In the genomic region with DNA sequence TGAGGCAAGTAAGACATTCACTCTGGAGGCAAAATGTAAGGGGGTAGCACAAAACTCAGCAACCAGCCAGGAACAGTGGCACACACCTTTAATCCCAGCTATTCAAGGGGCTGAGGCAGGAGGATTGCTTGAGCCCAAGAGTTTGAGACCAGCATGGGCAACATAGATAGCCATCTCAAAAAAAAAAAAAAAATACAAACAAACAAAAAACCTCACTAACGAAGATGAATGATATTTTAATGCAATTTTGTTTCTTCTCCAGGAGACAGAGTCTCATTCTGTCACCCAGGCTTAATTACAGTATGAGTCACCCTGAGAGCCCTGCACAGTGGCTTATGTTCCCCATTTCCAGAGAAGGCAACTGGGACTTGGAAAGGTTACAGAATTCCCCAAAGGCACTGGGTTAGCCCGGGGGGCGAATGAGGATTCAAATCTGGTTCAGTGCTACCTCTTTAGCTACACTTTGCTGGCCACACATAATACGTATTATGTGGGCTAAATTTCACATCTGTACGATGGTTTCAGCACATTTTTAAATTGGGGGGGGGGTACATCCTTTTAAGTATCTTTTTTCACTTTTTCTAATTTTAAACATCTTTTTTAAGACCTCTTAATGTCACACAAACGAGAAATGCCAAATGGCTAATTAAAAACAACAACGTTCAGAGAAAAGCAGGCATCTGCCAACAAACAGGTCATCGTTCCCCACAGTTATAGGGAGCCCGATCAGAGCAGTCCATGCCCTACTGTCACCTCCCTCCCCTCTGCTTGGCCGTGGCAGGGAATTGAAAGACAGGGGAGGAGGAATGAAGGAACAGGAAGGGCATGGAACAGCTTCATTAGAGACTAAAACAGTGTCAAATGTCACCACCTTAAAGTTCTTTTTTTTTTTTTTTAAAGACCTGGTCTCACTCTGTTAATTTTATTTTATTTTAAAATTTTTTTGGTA, we compare ENCODE assay signal across 17 cellular contexts. TPM values are rescaled to one million over a fixed set of nuclear protein-coding genes. Genes with fewer than 3 reads are reported as not detected.
DNase-seq lines count a peak whose midpoint lies in the region; ATAC-seq and TF ChIP-seq lines count a peak whose summit lies in the region.
"Had no signal": no experiment of that assay in that cellular context is flagged by ENCODE, and none has a peak within 500 bp of the region (broad histone marks: within the 10 kb centered on the region; RNA-seq: fewer than 3 reads in every experiment).

No MANE protein-coding gene starts in this region.

- H3K23ac ChIP-seq in mesenchymal stem cell (ENCODE audit: low read length in 2 of 2): no peak overlapping the region

- no peak overlapping the region for H2BK15ac ChIP-seq in mesenchymal stem cell (ENCODE audit: low read depth, poor library complexity, severe bottlenecking)

- WGBS in mesenchymal stem cell: 83% methylated on average over 9 of the region's 10 CpGs
- 59 to 80% (median 71%) methylated on average over 10 of the region's 10 CpGs for WGBS in spleen, 5 donors

- no peaks in the 10 kb centered on the region for H3K36me3 ChIP-seq in mesenchymal stem cell (ENCODE audit: control insufficient read depth in 1 of 2, insufficient read depth in 2 of 2, low read depth in 1 of 2, low read length in 2 of 2)
- H3K36me3 ChIP-seq in spleen: no peaks in the 10 kb centered on the region
- H3K36me3 ChIP-seq: sigmoid colon had no signal

- no peak overlapping the region for H3K4ac ChIP-seq in mesenchymal stem cell (ENCODE audit: low read depth in 1 of 2, low read length in 2 of 2)

- no peaks in the 10 kb centered on the region for H3K79me1 ChIP-seq in mesenchymal stem cell (replicated peaks; ENCODE audit: low read length, poor library complexity, severe bottlenecking)

- H3K14ac ChIP-seq in mesenchymal stem cell (ENCODE audit: low read length in 2 of 2): no peak overlapping the region

- no peak overlapping the region for H2AK5ac ChIP-seq in mesenchymal stem cell (ENCODE audit: low read length, severe bottlenecking)

- TF ChIP-seq POLR2A in spleen (IDR thresholded peaks at IDR 0.05): no peak

- H3K27me3 ChIP-seq in mesenchymal stem cell (ENCODE audit: control insufficient read depth in 1 of 2, insufficient read depth in 1 of 2, low read length in 2 of 2): peaks cover 0 to 3% of the 10 kb centered on the region in 2 experiments
- no peaks in the 10 kb centered on the region for H3K27me3 ChIP-seq in spleen (replicated peaks in 1 of 7)
- H3K27me3 ChIP-seq: foreskin keratinocyte, sigmoid colon had no signal

- no peak overlapping the region for H3K9ac ChIP-seq in mesenchymal stem cell (ENCODE audit: low read length)

- DNase-seq in COLO829 (ENCODE audit: low spot score) (peak; percentile 31), M059J (ENCODE audit: low read depth) (peak; percentile 93), SK-N-DZ (ENCODE audit: low spot score) (peak; percentile 34), mesenchymal stem cell (peak; percentile 32), spleen (no peak)
- DNase-seq in stimulated activated CD4-positive, alpha-beta T cell treated with anti-CD3 and anti-CD28 coated beads, Interleukin-12 subunit alpha, Interleukin-12 subunit beta, amount 100 ng/mL, for 4 hours: no peak
- no peak for DNase-seq in NK-92 treated with Interleukin-12 subunit alpha and Interleukin-12 subunit beta, amount 100 ng/mL, for 24 hours (lab: John Stamatoyannopoulos, UW)
- DNase-seq: activated naive CD8-positive, alpha-beta T cell treated with anti-CD3 and anti-CD28 coated beads for 36 hours; CD8-positive, alpha-beta T cell; cortex of kidney; foreskin keratinocyte; naive thymus-derived CD8-positive, alpha-beta T cell; NCI-H187; sigmoid colon had no signal

- H3K4me3 ChIP-seq in mesenchymal stem cell (ENCODE audit: insufficient read depth in 1 of 2, low read depth in 1 of 2, low read length in 2 of 2) (no peak overlapping the region), spleen (no peak overlapping the region)
- H3K4me3 ChIP-seq: sigmoid colon had no signal

- H4K8ac ChIP-seq in mesenchymal stem cell (ENCODE audit: low read length): no peak overlapping the region

- no peak for ATAC-seq in GM21390 (IDR thresholded peaks at IDR 0.05; ENCODE audit: unreplicated experiment)
- ATAC-seq: CD8-positive, alpha-beta T cell; foreskin keratinocyte; naive thymus-derived CD8-positive, alpha-beta T cell had no signal

- no peak overlapping the region for H3K18ac ChIP-seq in mesenchymal stem cell (ENCODE audit: low read depth in 1 of 2, low read length in 2 of 2)

- H2AFZ ChIP-seq in mesenchymal stem cell (ENCODE audit: low read depth, low read length): no peak overlapping the region

- H2BK12ac ChIP-seq in mesenchymal stem cell (ENCODE audit: low read length in 2 of 2): no peak overlapping the region

- no peak overlapping the region for H2BK120ac ChIP-seq in mesenchymal stem cell (ENCODE audit: low read depth, low read length)

- intact Hi-C loops in spleen (cut with DNase I; ENCODE audit: low total_unique reads): no loop called here

- no peak overlapping the region for H3K4me2 ChIP-seq in mesenchymal stem cell (ENCODE audit: low read length, poor library complexity, severe bottlenecking)

- no peaks in the 10 kb centered on the region for H3K4me1 ChIP-seq in mesenchymal stem cell (ENCODE audit: control insufficient read depth, insufficient read depth, low read depth, low read length)
- H3K4me1 ChIP-seq in spleen: peaks cover 0 to 10% (median 0%) of the 10 kb centered on the region in 6 donors
- H3K4me1 ChIP-seq: foreskin keratinocyte, sigmoid colon had no signal

- H2BK5ac ChIP-seq in mesenchymal stem cell (ENCODE audit: low read depth, low read length, poor library complexity, severe bottlenecking): no peak overlapping the region

- H3K9me3 ChIP-seq in mesenchymal stem cell (ENCODE audit: control insufficient read depth, low read length) (no peaks in the 10 kb centered on the region), spleen (no peaks in the 10 kb centered on the region)
- H3K9me3 ChIP-seq: sigmoid colon had no signal

- no peak overlapping the region for H4K91ac ChIP-seq in mesenchymal stem cell (ENCODE audit: low read length)

- TF ChIP-seq CTCF in spleen (IDR thresholded peaks at IDR 0.05 in 8 of 11, conservative IDR thresholded peaks at IDR 0.05 in 3 of 11): no peak

- H3K27ac ChIP-seq in mesenchymal stem cell (ENCODE audit: low read length, poor library complexity, severe bottlenecking): no peak overlapping the region
- no peak overlapping the region for H3K27ac ChIP-seq in spleen
- H3K27ac ChIP-seq: foreskin keratinocyte, sigmoid colon had no signal

RNA-seq across cellular contexts. Expression of a gene that starts 3.5 kb away (rescaled TPM):
- not detected in 2 replicates for total RNA-seq in M059J (2014; rRNA removed; shearing (Covaris generic))
- not detected in 2 replicates for polyA plus RNA-seq in SK-N-DZ (2014; cell fraction: cytosol; rRNA removed)
- polyA plus RNA-seq in SK-N-DZ (2014; cell fraction: nucleus; rRNA removed): not detected in 2 replicates
- not detected for polyA plus RNA-seq in mesenchymal stem cell (2013, experiment 1 of 2)
- not detected for polyA plus RNA-seq in mesenchymal stem cell (2013, experiment 2 of 2)
- under 1 TPM in 3 of 7 donors, not detected in 4; 0.40 to 0.79 (median 0.40) TPM for total RNA-seq in spleen
- under 1 TPM; 0.09 to 0.20 (median 0.16) TPM for polyA plus RNA-seq in spleen
- total RNA-seq: activated naive CD8-positive, alpha-beta T cell treated with anti-CD3 and anti-CD28 coated beads for 36 hours; CD8-positive, alpha-beta T cell; foreskin keratinocyte; kidney epithelial cell; naive thymus-derived CD8-positive, alpha-beta T cell; sigmoid colon; temporal lobe had no signal
- polyA plus RNA-seq: foreskin keratinocyte; naive thymus-derived CD8-positive, alpha-beta T cell; sigmoid colon had no signal

RNA-seq across cellular contexts. Expression of a gene that starts 15.9 kb away (rescaled TPM):
- not detected in 2 replicates for total RNA-seq in M059J (2014; rRNA removed; shearing (Covaris generic))
- polyA plus RNA-seq in SK-N-DZ (2014; cell fraction: cytosol; rRNA removed): not detected in 2 replicates
- not detected in 2 replicates for polyA plus RNA-seq in SK-N-DZ (2014; cell fraction: nucleus; rRNA removed)
- not detected for polyA plus RNA-seq in mesenchymal stem cell (2013, experiment 1 of 2)
- not detected for polyA plus RNA-seq in mesenchymal stem cell (2013, experiment 2 of 2)
- not detected for total RNA-seq in spleen
- under 1 TPM in 1 of 3 donors, not detected in 2; 0.14 TPM for polyA plus RNA-seq in spleen
- total RNA-seq: activated naive CD8-positive, alpha-beta T cell treated with anti-CD3 and anti-CD28 coated beads for 36 hours; CD8-positive, alpha-beta T cell; foreskin keratinocyte; kidney epithelial cell; naive thymus-derived CD8-positive, alpha-beta T cell; sigmoid colon; temporal lobe had no signal
- polyA plus RNA-seq: foreskin keratinocyte; naive thymus-derived CD8-positive, alpha-beta T cell; sigmoid colon had no signal

RNA-seq across cellular contexts. Expression of a gene that starts 21.8 kb away (rescaled TPM):
- 0.15 TPM in 1 of 2 replicates, not detected in the other for total RNA-seq in M059J (2014; rRNA removed; shearing (Covaris generic))
- not detected in 2 replicates for polyA plus RNA-seq in SK-N-DZ (2014; cell fraction: cytosol; rRNA removed)
- polyA plus RNA-seq in SK-N-DZ (2014; cell fraction: nucleus; rRNA removed): not detected in 2 replicates
- polyA plus RNA-seq in mesenchymal stem cell (2013, experiment 1 of 2): 0.08 TPM
- polyA plus RNA-seq in mesenchymal stem cell (2013, experiment 2 of 2): not detected
- total RNA-seq in spleen: 1 to 10 TPM in 3 of 7 donors, under 1 TPM in 1, not detected in 3; 0.51 to 5.1 (median 2.1) TPM
- polyA plus RNA-seq in spleen: 1 to 10 TPM; 1.3 to 7.5 (median 3.5) TPM
- total RNA-seq: foreskin keratinocyte, kidney epithelial cell, sigmoid colon, temporal lobe had no signal
- polyA plus RNA-seq: foreskin keratinocyte had no signal

RNA-seq across cellular contexts. Expression of a gene that starts 50.4 kb away (rescaled TPM):
- 70.7 and 107 TPM in 2 replicates for total RNA-seq in M059J (2014; rRNA removed; shearing (Covaris generic))
- polyA plus RNA-seq in SK-N-DZ (2014; cell fraction: cytosol; rRNA removed): 13.7 and 15.2 TPM in 2 replicates
- polyA plus RNA-seq in SK-N-DZ (2014; cell fraction: nucleus; rRNA removed): 13.3 and 14.1 TPM in 2 replicates
- polyA plus RNA-seq in mesenchymal stem cell (2013, experiment 1 of 2): 46.3 TPM
- polyA plus RNA-seq in mesenchymal stem cell (2013, experiment 2 of 2): 45.6 TPM
- total RNA-seq in spleen: 100 to 1,000 TPM; 131 to 226 (median 164) TPM
- 100 to 1,000 TPM in 1 of 3 donors, 10 to 100 TPM in 2; 81.8 to 148 (median 87.1) TPM for polyA plus RNA-seq in spleen

Comparison
In these comparisons a context has a peak if more than half of its experiments do, and no peak if none do; other contexts are left out.
1. DNase-seq: peak in COLO829 (single experiment), M059J (single experiment), SK-N-DZ (single experiment) and mesenchymal stem cell (single experiment); none in stimulated activated CD4-positive, alpha-beta T cell treated with anti-CD3 and anti-CD28 coated beads, Interleukin-12 subunit alpha, Interleukin-12 subunit beta, amount 100 ng/mL, for 4 hours (single experiment), NK-92 treated with Interleukin-12 subunit alpha and Interleukin-12 subunit beta, amount 100 ng/mL, for 24 hours (single experiment) and spleen (single experiment).